In the genomic region with DNA sequence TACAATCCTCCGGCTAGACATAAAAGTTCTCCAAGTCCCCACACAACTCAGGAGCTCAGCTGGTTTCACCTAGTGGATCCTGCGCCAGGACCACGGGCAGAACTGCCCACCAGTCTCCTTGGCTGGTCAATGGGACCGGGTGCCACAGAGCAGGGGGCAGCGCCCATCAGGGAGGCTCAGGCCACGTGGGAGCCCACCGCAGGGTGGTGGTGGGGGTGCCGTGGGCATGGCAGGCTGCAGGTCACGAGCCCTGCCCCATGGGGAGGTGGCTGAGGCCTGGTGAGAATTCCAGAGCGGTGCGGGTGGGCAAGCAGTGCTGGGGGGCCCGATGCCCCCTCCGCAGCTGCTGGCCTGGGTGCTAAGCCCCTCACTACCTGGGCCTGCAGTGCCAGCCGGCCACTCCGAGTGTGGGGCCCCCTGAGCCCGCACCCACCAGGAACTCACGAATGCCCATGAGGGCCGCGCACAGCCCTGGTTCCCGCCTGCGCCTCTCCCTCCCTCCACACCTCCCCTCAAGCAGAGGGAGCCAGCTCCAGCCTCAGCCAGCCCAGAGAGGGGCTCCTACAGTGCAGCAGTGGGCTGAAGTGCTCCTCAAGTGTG, we compare ENCODE assay signal across 21 cellular contexts.
DNase-seq lines count a peak whose midpoint lies in the region; ATAC-seq lines count a peak whose summit lies in the region.
"Had no signal": no experiment of that assay in that cellular context is flagged by ENCODE, and none has a peak within 500 bp of the region (broad histone marks: within the 10 kb centered on the region; RNA-seq: fewer than 3 reads in every experiment).

No MANE protein-coding gene starts in this region.

- no peak for DNase-seq in stimulated activated naive CD8-positive, alpha-beta T cell treated with anti-CD3 and anti-CD28 coated beads, Interleukin-15, amount 100 ng/mL, for 72 hours
- no peak for DNase-seq in stimulated activated naive CD8-positive, alpha-beta T cell treated with anti-CD3 and anti-CD28 coated beads, Interleukin-15, Interleukin-2, amounts not matched to agents 100 U/mL and 50 U/mL, for 24 hours
- DNase-seq in posterior vena cava (ENCODE audit: low spot score) (peak; percentile 71), DMS153 treated with DMSO at 0.1 percent for 48 hours (lab: John Stamatoyannopoulos, UW; ENCODE audit: unreplicated experiment) (no peak)
- no peak for DNase-seq in stimulated activated naive B cell treated with anti-CD40 and anti-IgM and Interleukin-4, amounts not matched to agents 10 μg/mL and 1 μg/mL and 100 μg/mL, for 72 hours
- DNase-seq: 8988T; ACHN; AML-193; BE2C; CD4-positive, alpha-beta T cell; CD8-positive, alpha-beta memory T cell; DMS 273 treated with DMSO at 0.1 percent for 48 hours; DMS53; DMS79 treated with DMSO at 0.1 percent for 48 hours; GF-D8; GOT3; HFFc6 had no signal

- H3K27ac Mint-ChIP-seq in stimulated activated naive CD8-positive, alpha-beta T cell treated with anti-CD3 and anti-CD28 coated beads, Interleukin-15, amount 100 ng/mL, for 72 hours, result no peak overlapping the region
- H3K27ac Mint-ChIP-seq in stimulated activated naive B cell treated with anti-CD40 and anti-IgM and Interleukin-4, amounts not matched to agents 10 μg/mL and 1 μg/mL and 100 μg/mL, for 72 hours, result peak overlapping the region; percentile 37
- H3K27ac Mint-ChIP-seq: CD14-positive monocyte; CD4-positive, alpha-beta T cell; CD8-positive, alpha-beta memory T cell; HFFc6 had no signal

- H3K9me3 Mint-ChIP-seq in stimulated activated naive CD8-positive, alpha-beta T cell treated with anti-CD3 and anti-CD28 coated beads, Interleukin-15, amount 100 ng/mL, for 72 hours, result peaks cover 6 to 23% of the 10 kb centered on the region in 2 donors
- H3K9me3 Mint-ChIP-seq in stimulated activated naive B cell treated with anti-CD40 and anti-IgM and Interleukin-4, amounts not matched to agents 10 μg/mL and 1 μg/mL and 100 μg/mL, for 72 hours, result peaks cover 5 to 8% of the 10 kb centered on the region in 2 donors

- no peaks in the 10 kb centered on the region for H3K27me3 Mint-ChIP-seq in stimulated activated naive CD8-positive, alpha-beta T cell treated with anti-CD3 and anti-CD28 coated beads, Interleukin-15, amount 100 ng/mL, for 72 hours
- no peaks in the 10 kb centered on the region for H3K27me3 Mint-ChIP-seq in stimulated activated naive B cell treated with anti-CD40 and anti-IgM and Interleukin-4, amounts not matched to agents 10 μg/mL and 1 μg/mL and 100 μg/mL, for 72 hours
- H3K27me3 Mint-ChIP-seq: CD4-positive, alpha-beta T cell; CD8-positive, alpha-beta memory T cell had no signal

- no peaks in the 10 kb centered on the region for H3K4me1 Mint-ChIP-seq in stimulated activated naive CD8-positive, alpha-beta T cell treated with anti-CD3 and anti-CD28 coated beads, Interleukin-15, amount 100 ng/mL, for 72 hours
- no peaks in the 10 kb centered on the region for H3K4me1 Mint-ChIP-seq in stimulated activated naive B cell treated with anti-CD40 and anti-IgM and Interleukin-4, amounts not matched to agents 10 μg/mL and 1 μg/mL and 100 μg/mL, for 72 hours
- H3K4me1 Mint-ChIP-seq: CD14-positive monocyte; CD8-positive, alpha-beta memory T cell had no signal

- intact Hi-C loops in posterior vena cava (cut with DNase I), result no loop called here

- peak; percentile 20 for ATAC-seq in stimulated activated naive CD8-positive, alpha-beta T cell treated with anti-CD3 and anti-CD28 coated beads, Interleukin-15, amount 100 ng/mL, for 72 hours
- no peak for ATAC-seq in stimulated activated naive CD8-positive, alpha-beta T cell treated with anti-CD3 and anti-CD28 coated beads, Interleukin-15, Interleukin-2, amounts not matched to agents 100 U/mL and 50 U/mL, for 24 hours
- ATAC-seq in stimulated activated naive B cell treated with anti-CD40 and anti-IgM and Interleukin-4, amounts not matched to agents 10 μg/mL and 1 μg/mL and 100 μg/mL, for 72 hours (replicated peaks), result no peak
- ATAC-seq in HG03432 (IDR thresholded peaks at IDR 0.05; ENCODE audit: unreplicated experiment) (no peak), HG03520 (IDR thresholded peaks at IDR 0.05; ENCODE audit: unreplicated experiment) (no peak)
- ATAC-seq: A549 had no signal

- no peak overlapping the region for H3K4me3 Mint-ChIP-seq in stimulated activated naive CD8-positive, alpha-beta T cell treated with anti-CD3 and anti-CD28 coated beads, Interleukin-15, amount 100 ng/mL, for 72 hours
- no peak overlapping the region for H3K4me3 Mint-ChIP-seq in stimulated activated naive B cell treated with anti-CD40 and anti-IgM and Interleukin-4, amounts not matched to agents 10 μg/mL and 1 μg/mL and 100 μg/mL, for 72 hours
- H3K4me3 Mint-ChIP-seq: CD14-positive monocyte; CD4-positive, alpha-beta T cell; CD8-positive, alpha-beta memory T cell; HFFc6 had no signal

- H3K36me3 Mint-ChIP-seq in stimulated activated naive B cell treated with anti-CD40 and anti-IgM and Interleukin-4, amounts not matched to agents 10 μg/mL and 1 μg/mL and 100 μg/mL, for 72 hours, result no peaks in the 10 kb centered on the region
- H3K36me3 Mint-ChIP-seq: CD14-positive monocyte had no signal
